9 cellular contexts compared by ENCODE assay signal in the genomic region with DNA sequence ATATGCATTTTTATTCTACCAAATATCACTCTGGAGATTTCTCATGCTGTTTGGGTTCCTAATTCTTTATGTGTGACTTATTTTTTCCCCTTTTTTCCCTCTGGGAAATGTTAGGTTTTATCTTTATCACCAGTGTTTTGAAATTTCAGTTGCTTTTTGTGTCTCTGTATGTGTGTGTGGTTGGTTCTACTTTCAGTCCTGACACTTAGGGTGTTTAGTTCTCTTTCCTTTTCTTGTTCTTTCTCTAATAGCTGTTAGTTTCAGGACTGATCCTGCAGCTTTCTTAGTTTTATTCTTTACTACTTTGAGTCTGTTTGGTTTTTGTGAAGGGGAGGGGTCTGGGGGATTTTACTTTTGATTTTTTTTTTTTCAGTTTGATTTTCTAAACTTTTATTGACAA. TPM values are rescaled to one million over a fixed set of nuclear protein-coding genes. Genes with fewer than 3 reads are reported as not detected.
DNase-seq lines count a peak whose midpoint lies in the region; ATAC-seq and TF ChIP-seq lines count a peak whose summit lies in the region.
"Had no signal": no experiment of that assay in that cellular context is flagged by ENCODE, and none has a peak within 500 bp of the region (broad histone marks: within the 10 kb centered on the region; RNA-seq: fewer than 3 reads in every experiment).

No MANE protein-coding gene starts in this region.

- ATAC-seq in GM18517 (IDR thresholded peaks at IDR 0.05; ENCODE audit: unreplicated experiment) (peak; percentile 94), GM21423 (IDR thresholded peaks at IDR 0.05; ENCODE audit: unreplicated experiment) (peak; percentile 88), HG03342 (IDR thresholded peaks at IDR 0.05; ENCODE audit: unreplicated experiment) (peak; percentile 82)
- ATAC-seq in effector memory CD8-positive, alpha-beta T cell (replicated peaks), result no peak

- intact Hi-C loops in prostate gland (cut with DNase I), result no loop called here

- H3K4me3 ChIP-seq in prostate gland, result no peak overlapping the region

- no peaks in the 10 kb centered on the region for H3K27me3 ChIP-seq in prostate gland (replicated peaks; ENCODE audit: insufficient read depth)

- H3K27ac ChIP-seq in prostate gland, result no peak overlapping the region

- TF ChIP-seq POLR2A in prostate gland (IDR thresholded peaks at IDR 0.05), result no peak

- H3K36me3 ChIP-seq in prostate gland, result no peaks in the 10 kb centered on the region

- no peak for DNase-seq in effector memory CD8-positive, alpha-beta T cell
- DNase-seq in NCI-H1694 (lab: John Stamatoyannopoulos, UW), result no peak
- DNase-seq in prostate gland (ENCODE audit: low spot score), result no peak
- no peak for DNase-seq in stimulated activated CD4-positive, alpha-beta T cell treated with anti-CD3 and anti-CD28 coated beads, Interleukin-4, amount 100 ng/mL, for 4 hours
- DNase-seq in glutamatergic neuron, result no peak
- DNase-seq: Karpas-422 had no signal

- peaks cover 58 to 72% of the 10 kb centered on the region in 2 donors for H3K4me1 Mint-ChIP-seq in effector memory CD8-positive, alpha-beta T cell (ENCODE audit: low read depth in 2 of 2)
- H3K4me1 Mint-ChIP-seq in glutamatergic neuron (ENCODE audit: low read depth, unreplicated experiment), result no peaks in the 10 kb centered on the region

- no peaks in the 10 kb centered on the region for H3K27me3 Mint-ChIP-seq in effector memory CD8-positive, alpha-beta T cell
- H3K27me3 Mint-ChIP-seq in glutamatergic neuron (ENCODE audit: unreplicated experiment), result no peaks in the 10 kb centered on the region

- peak overlapping the region in 1 of 2 donors; percentile 20 for H3K27ac Mint-ChIP-seq in effector memory CD8-positive, alpha-beta T cell
- no peak overlapping the region for H3K27ac Mint-ChIP-seq in glutamatergic neuron (ENCODE audit: unreplicated experiment)

- no peaks in the 10 kb centered on the region for H3K9me3 Mint-ChIP-seq in effector memory CD8-positive, alpha-beta T cell
- H3K9me3 Mint-ChIP-seq in glutamatergic neuron (ENCODE audit: unreplicated experiment), result no peaks in the 10 kb centered on the region

- no peaks in the 10 kb centered on the region for H3K9me3 ChIP-seq in prostate gland

- TF ChIP-seq CTCF in prostate gland (IDR thresholded peaks at IDR 0.05) (no peak), glutamatergic neuron (IDR thresholded peaks at IDR 0.05; ENCODE audit: partially characterized antibody, unreplicated experiment) (no peak)

- H3K36me3 Mint-ChIP-seq in effector memory CD8-positive, alpha-beta T cell (ENCODE audit: insufficient read depth), result peaks cover 46% of the 10 kb centered on the region
- H3K36me3 Mint-ChIP-seq in glutamatergic neuron (ENCODE audit: unreplicated experiment), result no peaks in the 10 kb centered on the region

- H3K4me3 Mint-ChIP-seq in effector memory CD8-positive, alpha-beta T cell, result peak overlapping the region; percentile 61 to 62
- no peak overlapping the region for H3K4me3 Mint-ChIP-seq in glutamatergic neuron (ENCODE audit: unreplicated experiment)

- no peaks in the 10 kb centered on the region for H3K4me1 ChIP-seq in prostate gland (replicated peaks)

RNA-seq across cellular contexts. Expression of gene PPM1B, which starts 23.1 kb away (rescaled TPM):
- total RNA-seq in prostate gland (10 to 100 TPM; 59.9 to 65.4 TPM), glutamatergic neuron (ENCODE audit: unreplicated experiment) (49.2 TPM)
